Comparison of ENCODE assay signal across 7 cellular contexts in genomic region chr12:63151061-63151897, GRCh38. TPM values are rescaled to one million over a fixed set of nuclear protein-coding genes. Genes with fewer than 3 reads are reported as not detected.
A peak's percentile ranks its signal among the peaks of the same experiment; 100 is the strongest.
DNase-seq lines count a peak whose midpoint lies in the region; ATAC-seq and TF ChIP-seq lines count a peak whose summit lies in the region.

TSS of gene AVPR1A (minus strand) at chr12:63151201. CDS start at chr12:63150836, 365 bp downstream.

- H3K27me3 ChIP-seq in HAP-1 (ENCODE audit: low read depth) (peaks cover 32% of the 10 kb centered on the region), SJCRH30 (no peaks in the 10 kb centered on the region), neutrophil (peaks cover 87% of the 10 kb centered on the region)

- TF ChIP-seq CTCF in fibroblast of villous mesenchyme (IDR thresholded peaks at IDR 0.05; ENCODE audit: insufficient read depth, low read depth, low read length), result no peak
- TF ChIP-seq CTCF in neutrophil (IDR thresholded peaks at IDR 0.05), result no peak

- no peak for ATAC-seq in HG03139 (IDR thresholded peaks at IDR 0.05; ENCODE audit: unreplicated experiment)

- peak within 1 kb of the TSS; percentile 20 for H3K4me3 ChIP-seq in HAP-1
- H3K4me3 ChIP-seq in SJCRH30, result peak within 1 kb of the TSS; percentile 31; the same call in 1 of the 2 replicates
- peak within 1 kb of the TSS; percentile 17 for H3K4me3 ChIP-seq in fibroblast of villous mesenchyme (ENCODE audit: low read depth, low read length)
- peak within 1 kb of the TSS; percentile 4 to 28 for H3K4me3 ChIP-seq in neutrophil (ENCODE audit: low read depth in 1 of 2, low read length in 1 of 2)

- no peaks in the 10 kb centered on the region for H3K36me3 ChIP-seq in HAP-1 (replicated peaks)
- H3K36me3 ChIP-seq in SJCRH30, result no peaks in the 10 kb centered on the region
- no peaks in the 10 kb centered on the region for H3K36me3 ChIP-seq in neutrophil

- DNase-seq in HAP-1 (ENCODE audit: low spot score in 2 of 2), result peak; percentile 10 to 23
- no peak for DNase-seq in SJCRH30
- DNase-seq in fibroblast of villous mesenchyme (ENCODE audit: low read depth), result no peak
- no peak for DNase-seq in NOMO-1 treated with dmso at 0.1 percent for 144 hours (lab: John Stamatoyannopoulos, UW; ENCODE audit: unreplicated experiment)
- DNase-seq in activated naive CD4-positive, alpha-beta T cell (lab: John Stamatoyannopoulos, UW), result no peak

- H3K9me3 ChIP-seq in HAP-1, result no peaks in the 10 kb centered on the region
- no peaks in the 10 kb centered on the region for H3K9me3 ChIP-seq in SJCRH30 (replicated peaks)
- H3K9me3 ChIP-seq in neutrophil, result no peaks in the 10 kb centered on the region

- H3K27ac ChIP-seq in SJCRH30 (no peak within 1 kb of the TSS), neutrophil (no peak within 1 kb of the TSS)

- H3K4me1 ChIP-seq in HAP-1, result no peaks in the 10 kb centered on the region; the same call in 1 of the 2 replicates
- no peaks in the 10 kb centered on the region for H3K4me1 ChIP-seq in SJCRH30
- H3K4me1 ChIP-seq in neutrophil (ENCODE audit: control insufficient read depth in 1 of 2, insufficient read depth in 1 of 2, low read depth in 1 of 2, low read length in 1 of 2), result peaks cover 18 to 25% of the 10 kb centered on the region in 2 experiments

- in situ Hi-C loops in HAP-1 (cut with MboI; ENCODE audit: low sequenced_read_pairs), result no loop called here

RNA-seq across cellular contexts. Expression of gene AVPR1A, which starts in this region (rescaled TPM):
- total RNA-seq in SJCRH30 (2014; rRNA removed; shearing (Covaris generic)), result not detected in 2 replicates
- total RNA-seq in fibroblast of villous mesenchyme, result under 0.01 TPM in 1 of 2 replicates, not detected in the other

Comparison
In these comparisons a context has a peak if more than half of its experiments do, and no peak if none do; other contexts are left out.
1. DNase-seq: peak in HAP-1 (2 of 2); none in SJCRH30 (0 of 2), fibroblast of villous mesenchyme (single experiment), NOMO-1 treated with dmso at 0.1 percent for 144 hours (single experiment) and activated naive CD4-positive, alpha-beta T cell (0 of 4).
2. Peak in every context shown above with its lines, with median percentiles within 50 percentile points of each other: H3K4me3 ChIP-seq.